Comparison of ENCODE assay signal across 12 cellular contexts in the genomic region with DNA sequence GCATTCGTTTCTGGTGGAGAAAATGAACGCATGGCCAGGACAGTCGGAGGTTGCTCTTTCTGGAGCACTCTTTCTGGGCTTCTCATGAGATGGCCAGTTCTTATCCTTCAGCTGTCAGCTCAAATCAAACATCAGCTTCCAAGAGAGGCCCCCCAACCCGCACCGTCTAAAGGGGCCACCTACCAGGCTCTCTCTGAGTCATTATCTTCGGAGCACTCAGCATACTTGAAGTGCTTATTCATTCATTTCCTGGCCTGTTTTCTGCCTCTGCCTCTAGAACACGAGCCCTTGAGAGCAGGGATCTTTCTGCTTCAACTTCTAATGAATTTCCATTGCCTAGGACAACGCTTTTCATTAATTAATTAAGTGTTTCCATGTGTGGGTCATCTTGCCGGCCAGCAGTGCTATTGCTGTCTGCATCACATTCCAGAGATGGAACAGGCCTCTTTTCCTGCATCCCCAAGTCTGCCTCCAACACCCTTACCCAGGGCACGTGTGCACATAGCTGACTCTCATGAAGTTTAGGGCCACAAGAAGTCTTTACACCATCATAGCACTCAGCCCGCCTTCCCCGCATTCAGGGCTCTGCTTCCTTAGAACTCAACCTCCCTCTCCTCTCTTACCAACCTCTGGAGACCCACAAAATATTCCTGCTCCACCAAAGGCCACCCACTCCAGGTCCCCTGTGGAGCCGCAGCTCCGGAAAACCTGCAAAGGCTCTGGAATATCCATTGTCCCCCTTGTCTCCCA. TPM values are rescaled to one million over a fixed set of nuclear protein-coding genes. Genes with fewer than 3 reads are reported as not detected.
DNase-seq lines count a peak whose midpoint lies in the region; ATAC-seq, FAIRE-seq and TF ChIP-seq lines count a peak whose summit lies in the region.
"Had no signal": no experiment of that assay in that cellular context is flagged by ENCODE, and none has a peak within 500 bp of the region (broad histone marks: within the 10 kb centered on the region; RNA-seq: fewer than 3 reads in every experiment).

No MANE protein-coding gene starts in this region.

- intact Hi-C loops in sciatic nerve (cut with DNase I) (no loop called here), tibial artery (cut with DNase I; ENCODE audit: low total_unique reads) (no loop called here)

- H3K79me2 ChIP-seq in SK-N-SH (ENCODE audit: insufficient read depth), result no peaks in the 10 kb centered on the region

- CTCF ChIA-PET in SK-N-SH (lab: Yijun Ruan, JAX), result interaction anchor here (0.7 to 34.2 kb wide), 4 partner anchors 8 to 103 kb away, joined by 3 to 1422 read pairs (median 188); partner anchors contain the start of gene SDC3

- peak overlapping the region; percentile 37; the same call in 1 of the 2 replicates for H3K9ac ChIP-seq in SK-N-SH

- DNase-seq in H54 (ENCODE audit: insufficient read length, low spot score), result peak; percentile 68
- DNase-seq in SK-N-SH, result no peak
- DNase-seq in fibroblast of villous mesenchyme (ENCODE audit: low read depth), result peak; percentile 87
- no peak for DNase-seq in sciatic nerve (ENCODE audit: low spot score)
- DNase-seq in tibial artery, result no peak
- DNase-seq: cerebellar nuclear complex had no signal

- FAIRE-seq in H54 (lab: Jason Lieb, UNC), result peak; percentile 50

- POLR2A ChIA-PET in SK-N-SH (lab: Yijun Ruan, JAX), result no interaction called here

- H3K9me2 ChIP-seq in SK-N-SH, result no peaks in the 10 kb centered on the region

- H3F3A ChIP-seq in SK-N-SH (replicated peaks; ENCODE audit: insufficient read depth), result peaks cover 34% of the 10 kb centered on the region

- H3K4me2 ChIP-seq in SK-N-SH, result peak overlapping the region; percentile 67

- TF ChIP-seq POLR2A in H54 (IDR thresholded peaks at IDR 0.05; ENCODE audit: low read depth, low read length), result no peak

- H3K4me1 ChIP-seq in SK-N-SH (ENCODE audit: control insufficient read depth in 1 of 2, insufficient read depth in 2 of 2, low read depth in 1 of 2, low read length in 1 of 2), result peaks cover 31 to 43% of the 10 kb centered on the region in 2 experiments
- H3K4me1 ChIP-seq in tibial artery, result peaks cover 0 to 20% (median 9%) of the 10 kb centered on the region in 4 donors

- 30% methylated on average over 11 of the region's 14 CpGs for WGBS in SK-N-SH (ENCODE audit: low lambda C conversion rate)

- peak overlapping the region; percentile 85 to 96; a peak in 3 of 4 replicates for H3K27ac ChIP-seq in SK-N-SH (ENCODE audit: low read depth in 2 of 2, low read length in 1 of 2)
- no peak overlapping the region for H3K27ac ChIP-seq in tibial artery
- H3K27ac ChIP-seq: HL-60, neutrophil, thoracic aorta had no signal

- no peaks in the 10 kb centered on the region for H3K36me3 ChIP-seq in SK-N-SH (replicated peaks in 1 of 2; ENCODE audit: control insufficient read depth in 1 of 2, insufficient read depth in 2 of 2, low read length in 1 of 2)
- H3K36me3 ChIP-seq in tibial artery, result no peaks in the 10 kb centered on the region
- H3K36me3 ChIP-seq: neutrophil, thoracic aorta had no signal

- H3K4me3 ChIP-seq in SK-N-SH (ENCODE audit: low read depth in 2 of 2, low read length in 1 of 2) (0 out of 4 replicates have a peak overlapping the region, but pooled peaks of 1 of the 2 experiments have one; percentile 21), fibroblast of villous mesenchyme (ENCODE audit: low read depth, low read length) (no peak overlapping the region), tibial artery (no peak overlapping the region)
- H3K4me3 ChIP-seq: thoracic aorta had no signal

- TF ChIP-seq EP300 in SK-N-SH (IDR thresholded peaks at IDR 0.05; ENCODE audit: borderline replicate concordance in 1 of 2, low read depth in 1 of 2, low read length in 1 of 2), result peak; percentile 33 to 94

- H3K27me3 ChIP-seq in SK-N-SH (ENCODE audit: insufficient read depth), result no peaks in the 10 kb centered on the region
- H3K27me3 ChIP-seq in tibial artery, result peaks cover 0 to 6% of the 10 kb centered on the region in 2 donors

- no peak for TF ChIP-seq RAD21 in SK-N-SH (IDR thresholded peaks at IDR 0.05; ENCODE audit: low read length)

- H4K20me1 ChIP-seq in SK-N-SH (ENCODE audit: insufficient read depth), result no peaks in the 10 kb centered on the region

- H3K9me3 ChIP-seq in SK-N-SH, result no peaks in the 10 kb centered on the region
- H3K9me3 ChIP-seq in tibial artery, result no peaks in the 10 kb centered on the region
- H3K9me3 ChIP-seq: neutrophil, thoracic aorta had no signal

- ATAC-seq in sciatic nerve, result peak; percentile 49
- no peak for ATAC-seq in HG02759 (IDR thresholded peaks at IDR 0.05; ENCODE audit: unreplicated experiment)
- ATAC-seq in HG02610 (IDR thresholded peaks at IDR 0.05; ENCODE audit: unreplicated experiment), result no peak
- ATAC-seq in GM18867 (IDR thresholded peaks at IDR 0.05; ENCODE audit: unreplicated experiment), result no peak

- TF ChIP-seq CTCF in SK-N-SH (IDR thresholded peaks at IDR 0.05), result no peak
- no peak for TF ChIP-seq CTCF in fibroblast of villous mesenchyme (IDR thresholded peaks at IDR 0.05; ENCODE audit: insufficient read depth, low read depth, low read length)
- TF ChIP-seq CTCF in tibial artery (IDR thresholded peaks at IDR 0.05), result no peak

- peak overlapping the region; percentile 52; the same call in 1 of the 2 replicates for H2AFZ ChIP-seq in SK-N-SH (ENCODE audit: low read depth)

TF ChIP-seq in SK-N-SH, 30 proteins besides CTCF, POLR2A, EP300 and RAD21:
- TF ChIP-seq GATA2 (CRISPR knock-in tag; IDR thresholded peaks at IDR 0.05) (no peak), TCF12 (IDR thresholded peaks at IDR 0.05) (peak; percentile 97), YY1 (IDR thresholded peaks at IDR 0.05; ENCODE audit: low read depth) (peak; percentile 42; the same call in 1 of the 2 replicates), EZH2phosphoT487 (IDR thresholded peaks at IDR 0.05; ENCODE audit: borderline replicate concordance, low read depth) (no peak), SIN3A (IDR thresholded peaks at IDR 0.05; ENCODE audit: borderline replicate concordance, low read depth, low read length) (peak; percentile 84; the same call in 1 of the 2 replicates), TEAD4 (IDR thresholded peaks at IDR 0.05; ENCODE audit: borderline replicate concordance, insufficient read depth) (peak; percentile 84), RXRA (IDR thresholded peaks at IDR 0.05; ENCODE audit: borderline replicate concordance, low read depth) (peak; percentile 86), CHD2 (IDR thresholded peaks at IDR 0.05; ENCODE audit: low read length, partially characterized antibody) (no peak), FOXM1 (IDR thresholded peaks at IDR 0.05; ENCODE audit: low read depth) (peak; percentile 72; the same call in 1 of the 2 replicates), GABPA (IDR thresholded peaks at IDR 0.05; ENCODE audit: low read depth) (no peak), JUND (IDR thresholded peaks at IDR 0.05) (peak; percentile 96), FOSL2 (IDR thresholded peaks at IDR 0.05; ENCODE audit: borderline replicate concordance, low read depth) (peak; percentile 98), POLR2AphosphoS5 (IDR thresholded peaks at IDR 0.05; ENCODE audit: low read depth, low read length) (peak; percentile 59; the same call in 1 of the 2 replicates), PBX3 (IDR thresholded peaks at IDR 0.05) (peak; percentile 97), NFIC (IDR thresholded peaks at IDR 0.05; ENCODE audit: borderline replicate concordance) (peak; percentile 89)
- TF ChIP-seq, protein P1, sequence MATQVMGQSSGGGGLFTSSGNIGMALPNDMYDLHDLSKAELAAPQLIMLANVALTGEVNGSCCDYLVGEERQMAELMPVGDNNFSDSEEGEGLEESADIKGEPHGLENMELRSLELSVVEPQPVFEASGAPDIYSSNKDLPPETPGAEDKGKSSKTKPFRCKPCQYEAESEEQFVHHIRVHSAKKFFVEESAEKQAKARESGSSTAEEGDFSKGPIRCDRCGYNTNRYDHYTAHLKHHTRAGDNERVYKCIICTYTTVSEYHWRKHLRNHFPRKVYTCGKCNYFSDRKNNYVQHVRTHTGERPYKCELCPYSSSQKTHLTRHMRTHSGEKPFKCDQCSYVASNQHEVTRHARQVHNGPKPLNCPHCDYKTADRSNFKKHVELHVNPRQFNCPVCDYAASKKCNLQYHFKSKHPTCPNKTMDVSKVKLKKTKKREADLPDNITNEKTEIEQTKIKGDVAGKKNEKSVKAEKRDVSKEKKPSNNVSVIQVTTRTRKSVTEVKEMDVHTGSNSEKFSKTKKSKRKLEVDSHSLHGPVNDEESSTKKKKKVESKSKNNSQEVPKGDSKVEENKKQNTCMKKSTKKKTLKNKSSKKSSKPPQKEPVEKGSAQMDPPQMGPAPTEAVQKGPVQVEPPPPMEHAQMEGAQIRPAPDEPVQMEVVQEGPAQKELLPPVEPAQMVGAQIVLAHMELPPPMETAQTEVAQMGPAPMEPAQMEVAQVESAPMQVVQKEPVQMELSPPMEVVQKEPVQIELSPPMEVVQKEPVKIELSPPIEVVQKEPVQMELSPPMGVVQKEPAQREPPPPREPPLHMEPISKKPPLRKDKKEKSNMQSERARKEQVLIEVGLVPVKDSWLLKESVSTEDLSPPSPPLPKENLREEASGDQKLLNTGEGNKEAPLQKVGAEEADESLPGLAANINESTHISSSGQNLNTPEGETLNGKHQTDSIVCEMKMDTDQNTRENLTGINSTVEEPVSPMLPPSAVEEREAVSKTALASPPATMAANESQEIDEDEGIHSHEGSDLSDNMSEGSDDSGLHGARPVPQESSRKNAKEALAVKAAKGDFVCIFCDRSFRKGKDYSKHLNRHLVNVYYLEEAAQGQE (IDR thresholded peaks at IDR 0.05; ENCODE audit: low read depth, low read length), result peak; percentile 65
- TF ChIP-seq, protein P2, sequence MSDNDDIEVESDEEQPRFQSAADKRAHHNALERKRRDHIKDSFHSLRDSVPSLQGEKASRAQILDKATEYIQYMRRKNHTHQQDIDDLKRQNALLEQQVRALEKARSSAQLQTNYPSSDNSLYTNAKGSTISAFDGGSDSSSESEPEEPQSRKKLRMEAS (IDR thresholded peaks at IDR 0.05; ENCODE audit: low read depth), result peak; percentile 94

RNA-seq across cellular contexts. Expression of gene LAPTM5, which starts 52.1 kb away (rescaled TPM):
- polyA plus RNA-seq in SK-N-SH (2012; rRNA removed), result 1.0 and 1.1 TPM in 2 replicates
- 0.85 and 0.89 TPM in 2 replicates for polyA plus RNA-seq in SK-N-SH (2012; cell fraction: cytosol; rRNA removed)
- 0.30 and 0.38 TPM in 2 replicates for polyA plus RNA-seq in SK-N-SH (2012; cell fraction: nucleus; rRNA removed)
- total RNA-seq in fibroblast of villous mesenchyme (not detected in 2 replicates), sciatic nerve (65.0 TPM)

Comparison
In these comparisons a context has a peak if more than half of its experiments do, and no peak if none do; other contexts are left out.
1. DNase-seq: peak in H54 (single experiment) and fibroblast of villous mesenchyme (single experiment); none in SK-N-SH (single experiment), sciatic nerve (single experiment) and tibial artery (0 of 2).
2. H3K27ac ChIP-seq: peak in SK-N-SH (2 of 2); none in tibial artery (0 of 2).
3. RNA of gene LAPTM5, which starts 52.1 kb away (total RNA-seq): 65.0 TPM in sciatic nerve (single experiment); not detected in fibroblast of villous mesenchyme; every median in the first group is over 10 times any median in the second.